ENCODE assay signal across 10 cellular contexts in the genomic region with DNA sequence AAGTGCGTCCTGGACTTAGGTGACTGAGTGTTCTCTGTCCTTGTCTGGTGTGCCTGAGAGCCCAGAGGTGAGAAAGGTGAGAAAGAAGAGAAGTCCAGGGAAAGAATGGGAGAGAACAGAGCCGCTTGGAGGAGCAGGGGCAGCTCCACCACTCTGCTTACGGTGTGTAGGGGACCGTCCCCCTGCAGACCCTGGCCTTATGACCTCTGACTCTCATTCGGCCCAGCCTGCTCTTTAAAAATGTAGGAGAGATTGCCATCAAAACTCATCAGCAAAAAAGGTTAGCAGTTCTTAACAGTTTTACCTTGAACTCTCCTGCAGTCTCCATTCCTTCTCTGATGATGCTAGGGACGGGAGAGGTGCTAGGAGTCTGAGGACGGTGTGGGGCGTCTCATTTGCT. TPM values are rescaled to one million over a fixed set of nuclear protein-coding genes. Genes with fewer than 3 reads are reported as not detected.
DNase-seq lines count a peak whose midpoint lies in the region; TF ChIP-seq lines count a peak whose summit lies in the region.
"Had no signal": no experiment of that assay in that cellular context is flagged by ENCODE, and none has a peak within 500 bp of the region (broad histone marks: within the 10 kb centered on the region; RNA-seq: fewer than 3 reads in every experiment).

No MANE protein-coding gene starts in this region.

- H3K27me3 ChIP-seq in iPS-15b (ENCODE audit: control insufficient read depth, insufficient read depth, low read length) (no peaks in the 10 kb centered on the region), WERI-Rb-1 (ENCODE audit: insufficient read depth, low read depth, severe bottlenecking) (no peaks in the 10 kb centered on the region)

- H3K27ac Mint-ChIP-seq in activated naive CD4-positive, alpha-beta T cell treated with anti-CD3 and anti-CD28 coated beads, Interleukin-2, amount 10 ng/mL, durations not matched to agents 7 days and 5 days: peak overlapping the region; percentile 94
- H3K27ac Mint-ChIP-seq in activated CD4-positive, alpha-beta memory T cell treated with anti-CD3 and anti-CD28 coated beads for 36 hours: no peak overlapping the region
- peak overlapping the region; percentile 46 for H3K27ac Mint-ChIP-seq in type B pancreatic cell

- no peaks in the 10 kb centered on the region for H3K36me3 ChIP-seq in iPS-15b (ENCODE audit: control insufficient read depth, insufficient read depth, low read length)
- peaks cover 15% of the 10 kb centered on the region for H3K36me3 ChIP-seq in WERI-Rb-1

- peaks cover 31% of the 10 kb centered on the region for H3K36me3 Mint-ChIP-seq in activated naive CD4-positive, alpha-beta T cell treated with anti-CD3 and anti-CD28 coated beads, Interleukin-2, amount 10 ng/mL, durations not matched to agents 7 days and 5 days
- H3K36me3 Mint-ChIP-seq in activated CD4-positive, alpha-beta memory T cell treated with anti-CD3 and anti-CD28 coated beads for 36 hours: peaks cover 4% of the 10 kb centered on the region
- H3K36me3 Mint-ChIP-seq in type B pancreatic cell: no peaks in the 10 kb centered on the region

- H3K4me3 ChIP-seq in iPS-15b (ENCODE audit: low read depth, low read length) (no peak overlapping the region), WERI-Rb-1 (ENCODE audit: low read depth, low read length) (no peak overlapping the region)

- TF ChIP-seq CTCF in type B pancreatic cell (conservative IDR thresholded peaks at IDR 0.05) (no peak), WERI-Rb-1 (IDR thresholded peaks at IDR 0.05; ENCODE audit: low read depth, low read length) (no peak)

- peak overlapping the region; percentile 96 for H3K4me3 Mint-ChIP-seq in activated naive CD4-positive, alpha-beta T cell treated with anti-CD3 and anti-CD28 coated beads, Interleukin-2, amount 10 ng/mL, durations not matched to agents 7 days and 5 days
- H3K4me3 Mint-ChIP-seq in activated CD4-positive, alpha-beta memory T cell treated with anti-CD3 and anti-CD28 coated beads for 36 hours: peak overlapping the region; percentile 96
- H3K4me3 Mint-ChIP-seq in type B pancreatic cell: peak overlapping the region; percentile 98

- intact Hi-C loops in activated CD4-positive, alpha-beta memory T cell treated with anti-CD3 and anti-CD28 coated beads for 36 hours (cut with micrococcal nuclease): loop anchor here (2.0 kb wide), 2 partner anchors 15 to 91 kb away; no protein-coding TSS in a partner anchor

- H3K27ac ChIP-seq in WERI-Rb-1: no peak overlapping the region

- peaks cover 66% of the 10 kb centered on the region for H3K4me1 Mint-ChIP-seq in activated naive CD4-positive, alpha-beta T cell treated with anti-CD3 and anti-CD28 coated beads, Interleukin-2, amount 10 ng/mL, durations not matched to agents 7 days and 5 days
- H3K4me1 Mint-ChIP-seq in activated CD4-positive, alpha-beta memory T cell treated with anti-CD3 and anti-CD28 coated beads for 36 hours (ENCODE audit: low read depth): peaks cover 58% of the 10 kb centered on the region
- peaks cover 39% of the 10 kb centered on the region for H3K4me1 Mint-ChIP-seq in type B pancreatic cell (ENCODE audit: unreplicated experiment)

- H3K4me1 ChIP-seq in iPS-15b (ENCODE audit: control insufficient read depth, insufficient read depth, low read length): peaks cover 7% of the 10 kb centered on the region

- no peak for DNase-seq in activated naive CD4-positive, alpha-beta T cell treated with anti-CD3 and anti-CD28 coated beads, Interleukin-2, amount 10 ng/mL, durations not matched to agents 7 days and 5 days
- no peak for DNase-seq in activated naive CD4-positive, alpha-beta T cell treated with Interleukin-2 at 50 U/mL for 16 hours
- no peak for DNase-seq in activated CD4-positive, alpha-beta memory T cell treated with anti-CD3 and anti-CD28 coated beads for 36 hours
- DNase-seq in type B pancreatic cell (ENCODE audit: extremely low spot score, unreplicated experiment): no peak
- no peak for DNase-seq in NCI-H187 treated with DMSO at 0.1 percent for 48 hours (lab: John Stamatoyannopoulos, UW)
- DNase-seq in NCI-H526 (lab: John Stamatoyannopoulos, UW): no peak
- no peak for DNase-seq in WERI-Rb-1
- DNase-seq: KBM-7 had no signal

- H3K9me3 Mint-ChIP-seq in activated naive CD4-positive, alpha-beta T cell treated with anti-CD3 and anti-CD28 coated beads, Interleukin-2, amount 10 ng/mL, durations not matched to agents 7 days and 5 days: no peaks in the 10 kb centered on the region
- no peaks in the 10 kb centered on the region for H3K9me3 Mint-ChIP-seq in activated CD4-positive, alpha-beta memory T cell treated with anti-CD3 and anti-CD28 coated beads for 36 hours
- H3K9me3 Mint-ChIP-seq in type B pancreatic cell: no peaks in the 10 kb centered on the region
- H3K9me3 Mint-ChIP-seq: CD14-positive monocyte had no signal

- H3K27me3 Mint-ChIP-seq in activated naive CD4-positive, alpha-beta T cell treated with anti-CD3 and anti-CD28 coated beads, Interleukin-2, amount 10 ng/mL, durations not matched to agents 7 days and 5 days: peaks cover 8% of the 10 kb centered on the region
- no peaks in the 10 kb centered on the region for H3K27me3 Mint-ChIP-seq in activated CD4-positive, alpha-beta memory T cell treated with anti-CD3 and anti-CD28 coated beads for 36 hours
- no peaks in the 10 kb centered on the region for H3K27me3 Mint-ChIP-seq in type B pancreatic cell

- POLR2A ChIA-PET in activated CD4-positive, alpha-beta memory T cell treated with anti-CD3 and anti-CD28 coated beads for 36 hours (lab: Charles Lee): no interaction called here

- CTCF ChIA-PET in activated naive CD4-positive, alpha-beta T cell treated with anti-CD3 and anti-CD28 coated beads, Interleukin-2, amount 10 ng/mL, durations not matched to agents 7 days and 5 days (lab: Charles Lee): no interaction called here
- CTCF ChIA-PET in activated CD4-positive, alpha-beta memory T cell treated with anti-CD3 and anti-CD28 coated beads for 36 hours (lab: Charles Lee): interaction anchor here (0.6 to 1.0 kb wide), 2 partner anchors 13 to 341 kb away, joined by 3 to 5 read pairs; no protein-coding TSS in a partner anchor

- H3K9ac ChIP-seq in iPS-15b (ENCODE audit: low read depth, low read length): peak overlapping the region; percentile 2

- no peaks in the 10 kb centered on the region for H3K9me3 ChIP-seq in iPS-15b (ENCODE audit: control insufficient read depth, insufficient read depth, low read length)
- no peaks in the 10 kb centered on the region for H3K9me3 ChIP-seq in WERI-Rb-1 (ENCODE audit: severe bottlenecking)

RNA-seq across cellular contexts. Expression of a gene that starts 2.0 kb away (rescaled TPM):
- 10 to 100 TPM; 11.3 to 11.6 TPM for total RNA-seq in activated CD4-positive, alpha-beta memory T cell treated with anti-CD3 and anti-CD28 coated beads for 36 hours
- 26.3 and 26.5 TPM in 2 replicates for total RNA-seq in type B pancreatic cell (ENCODE audit: low replicate concordance)
